In the genomic region with DNA sequence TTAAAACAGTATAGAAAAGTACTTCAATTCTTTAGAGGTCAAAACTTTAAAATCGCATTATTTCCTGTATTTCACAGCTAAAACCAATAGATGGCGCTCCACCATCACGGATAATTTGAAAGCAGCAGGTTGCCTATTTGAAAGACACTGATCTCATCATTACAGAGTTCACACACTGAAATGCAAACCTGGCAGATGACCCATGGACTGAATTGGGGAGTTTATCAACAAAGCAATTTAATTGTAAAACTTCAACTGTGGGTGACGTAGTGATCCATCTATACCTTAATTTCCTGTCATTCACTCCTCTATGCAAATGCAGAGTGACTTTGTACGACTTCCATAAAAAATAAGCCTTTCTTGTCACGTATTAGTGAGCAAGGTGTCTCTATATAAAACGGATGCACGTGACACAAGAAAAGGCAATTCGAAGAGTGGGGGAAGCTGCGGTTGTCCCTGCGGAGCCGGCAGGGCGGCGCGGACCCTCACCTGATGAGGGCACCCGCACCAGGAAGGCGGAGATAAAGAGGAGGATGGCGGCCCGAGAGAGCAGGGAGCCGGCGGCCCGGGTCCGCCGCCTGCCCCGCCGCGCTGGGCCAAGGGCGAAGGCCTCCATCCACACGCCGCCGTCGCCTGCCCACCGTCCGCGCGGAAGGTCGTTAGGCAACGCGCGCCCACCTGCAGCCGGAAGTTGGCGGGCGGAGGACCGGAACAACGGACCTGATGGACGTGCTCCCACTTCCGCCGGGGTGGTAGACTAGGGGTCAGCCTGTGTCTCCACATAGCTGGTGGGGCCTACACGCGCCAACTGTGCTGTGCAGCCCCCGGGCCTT, we compare ENCODE assay signal across 1 cellular context.
A peak's percentile ranks its signal among the peaks of the same experiment; 100 is the strongest.
TF ChIP-seq lines count a peak whose summit lies in the region.

Gene ZPBP, minus strand, starts transcription at position 668 of the 833 bp plus-strand sequence. Its CDS starts 52 bp downstream, at position 616.

TF ChIP-seq in GM12878, 131 proteins besides CTCF, POLR2A, EP300 and RAD21 (continues in another document):
- TF ChIP-seq TARDBP (IDR thresholded peaks at IDR 0.05; ENCODE audit: borderline replicate concordance) = no peak; the same call in 1 of the 2 replicates
- TF ChIP-seq PML (IDR thresholded peaks at IDR 0.05; ENCODE audit: low read length) = no peak
- TF ChIP-seq SUPT20H (IDR thresholded peaks at IDR 0.05; ENCODE audit: borderline replicate concordance, control insufficient read depth, low read depth, low read length) = no peak
- TF ChIP-seq, protein P1, sequence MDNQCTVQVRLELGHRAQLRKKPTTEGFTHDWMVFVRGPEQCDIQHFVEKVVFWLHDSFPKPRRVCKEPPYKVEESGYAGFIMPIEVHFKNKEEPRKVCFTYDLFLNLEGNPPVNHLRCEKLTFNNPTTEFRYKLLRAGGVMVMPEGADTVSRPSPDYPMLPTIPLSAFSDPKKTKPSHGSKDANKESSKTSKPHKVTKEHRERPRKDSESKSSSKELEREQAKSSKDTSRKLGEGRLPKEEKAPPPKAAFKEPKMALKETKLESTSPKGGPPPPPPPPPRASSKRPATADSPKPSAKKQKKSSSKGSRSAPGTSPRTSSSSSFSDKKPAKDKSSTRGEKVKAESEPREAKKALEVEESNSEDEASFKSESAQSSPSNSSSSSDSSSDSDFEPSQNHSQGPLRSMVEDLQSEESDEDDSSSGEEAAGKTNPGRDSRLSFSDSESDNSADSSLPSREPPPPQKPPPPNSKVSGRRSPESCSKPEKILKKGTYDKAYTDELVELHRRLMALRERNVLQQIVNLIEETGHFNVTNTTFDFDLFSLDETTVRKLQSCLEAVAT (IDR thresholded peaks at IDR 0.05) = no peak
- TF ChIP-seq KLF5 (IDR thresholded peaks at IDR 0.05; ENCODE audit: partially characterized antibody) = no peak
- no peak for TF ChIP-seq NBN (IDR thresholded peaks at IDR 0.05)
- TF ChIP-seq RELA (IDR thresholded peaks at IDR 0.05; ENCODE audit: borderline replicate concordance, partially characterized antibody) = no peak
- TF ChIP-seq FOS (IDR thresholded peaks at IDR 0.05; ENCODE audit: borderline replicate concordance, extremely low read depth, insufficient read length) = no peak
- TF ChIP-seq CBX5 (IDR thresholded peaks at IDR 0.05; ENCODE audit: low read depth) = peak; percentile 90
- no peak for TF ChIP-seq NR2C1 (IDR thresholded peaks at IDR 0.05)
- no peak for TF ChIP-seq HDAC2 (IDR thresholded peaks at IDR 0.05)
- no peak for TF ChIP-seq CHD2 (IDR thresholded peaks at IDR 0.05; ENCODE audit: borderline replicate concordance, low read depth, low read length)
- no peak for TF ChIP-seq STAT1 (conservative IDR thresholded peaks at IDR 0.05)
- no peak for TF ChIP-seq SUZ12 (IDR thresholded peaks at IDR 0.05; ENCODE audit: unreplicated experiment)
- no peak for TF ChIP-seq NFXL1 (IDR thresholded peaks at IDR 0.05; ENCODE audit: borderline replicate concordance)
- no peak for TF ChIP-seq SMARCA5 (IDR thresholded peaks at IDR 0.05)
- no peak for TF ChIP-seq BMI1 (IDR thresholded peaks at IDR 0.05; ENCODE audit: borderline replicate concordance)
- TF ChIP-seq PAX5 (IDR thresholded peaks at IDR 0.05; ENCODE audit: borderline replicate concordance, low read depth, low read length) = no peak
- TF ChIP-seq GABPA (IDR thresholded peaks at IDR 0.05; ENCODE audit: low read depth) = peak; percentile 96
- TF ChIP-seq SP1 (IDR thresholded peaks at IDR 0.05; ENCODE audit: low read depth, low read length) = no peak
- no peak for TF ChIP-seq CBX3 (IDR thresholded peaks at IDR 0.05; ENCODE audit: borderline replicate concordance, low read depth)
- TF ChIP-seq, protein P2, sequence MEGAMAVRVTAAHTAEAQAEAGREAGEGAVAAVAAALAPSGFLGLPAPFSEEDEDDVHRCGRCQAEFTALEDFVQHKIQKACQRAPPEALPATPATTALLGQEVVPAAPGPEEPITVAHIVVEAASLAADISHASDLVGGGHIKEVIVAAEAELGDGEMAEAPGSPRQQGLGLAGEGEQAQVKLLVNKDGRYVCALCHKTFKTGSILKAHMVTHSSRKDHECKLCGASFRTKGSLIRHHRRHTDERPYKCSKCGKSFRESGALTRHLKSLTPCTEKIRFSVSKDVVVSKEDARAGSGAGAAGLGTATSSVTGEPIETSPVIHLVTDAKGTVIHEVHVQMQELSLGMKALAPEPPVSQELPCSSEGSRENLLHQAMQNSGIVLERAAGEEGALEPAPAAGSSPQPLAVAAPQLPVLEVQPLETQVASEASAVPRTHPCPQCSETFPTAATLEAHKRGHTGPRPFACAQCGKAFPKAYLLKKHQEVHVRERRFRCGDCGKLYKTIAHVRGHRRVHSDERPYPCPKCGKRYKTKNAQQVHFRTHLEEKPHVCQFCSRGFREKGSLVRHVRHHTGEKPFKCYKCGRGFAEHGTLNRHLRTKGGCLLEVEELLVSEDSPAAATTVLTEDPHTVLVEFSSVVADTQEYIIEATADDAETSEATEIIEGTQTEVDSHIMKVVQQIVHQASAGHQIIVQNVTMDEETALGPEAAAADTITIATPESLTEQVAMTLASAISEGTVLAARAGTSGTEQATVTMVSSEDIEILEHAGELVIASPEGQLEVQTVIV (IDR thresholded peaks at IDR 0.05; ENCODE audit: borderline replicate concordance, partially characterized antibody) = no peak
- no peak for TF ChIP-seq ASH2L (IDR thresholded peaks at IDR 0.05; ENCODE audit: borderline replicate concordance, low read depth)
- no peak for TF ChIP-seq ZNF217 (IDR thresholded peaks at IDR 0.05)
- no peak for TF ChIP-seq BRCA1 (IDR thresholded peaks at IDR 0.05; ENCODE audit: low read depth, low read length)
- TF ChIP-seq ZZZ3 (IDR thresholded peaks at IDR 0.05; ENCODE audit: control insufficient read depth, insufficient read length, low read depth) = no peak
- no peak for TF ChIP-seq TBL1XR1 (IDR thresholded peaks at IDR 0.05; ENCODE audit: low read depth, low read length)
- peak in 1 of 2 experiments; percentile 78; a peak in 1 of 4 replicates for TF ChIP-seq SRF (IDR thresholded peaks at IDR 0.05; ENCODE audit: low read depth in 2 of 2, low read length in 2 of 2)
- no peak for TF ChIP-seq BCL3 (IDR thresholded peaks at IDR 0.05; ENCODE audit: borderline replicate concordance, insufficient read depth, low read depth, low read length, poor library complexity, severe bottlenecking)
- no peak for TF ChIP-seq NR2F1 (conservative IDR thresholded peaks at IDR 0.05)
- TF ChIP-seq, protein P3, sequence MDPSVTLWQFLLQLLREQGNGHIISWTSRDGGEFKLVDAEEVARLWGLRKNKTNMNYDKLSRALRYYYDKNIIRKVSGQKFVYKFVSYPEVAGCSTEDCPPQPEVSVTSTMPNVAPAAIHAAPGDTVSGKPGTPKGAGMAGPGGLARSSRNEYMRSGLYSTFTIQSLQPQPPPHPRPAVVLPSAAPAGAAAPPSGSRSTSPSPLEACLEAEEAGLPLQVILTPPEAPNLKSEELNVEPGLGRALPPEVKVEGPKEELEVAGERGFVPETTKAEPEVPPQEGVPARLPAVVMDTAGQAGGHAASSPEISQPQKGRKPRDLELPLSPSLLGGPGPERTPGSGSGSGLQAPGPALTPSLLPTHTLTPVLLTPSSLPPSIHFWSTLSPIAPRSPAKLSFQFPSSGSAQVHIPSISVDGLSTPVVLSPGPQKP (IDR thresholded peaks at IDR 0.05; ENCODE audit: low read depth, low read length) = no peak
- no peak for TF ChIP-seq USF2 (IDR thresholded peaks at IDR 0.05; ENCODE audit: borderline replicate concordance, low read depth, low read length)
- no peak for TF ChIP-seq KAT2A (conservative IDR thresholded peaks at IDR 0.05; ENCODE audit: control insufficient read depth, low read depth, low read length)
- no peak for TF ChIP-seq RELB (IDR thresholded peaks at IDR 0.05; ENCODE audit: low read depth)
- TF ChIP-seq TCF12 (IDR thresholded peaks at IDR 0.05; ENCODE audit: low read depth, low read length) = no peak
- no peak for TF ChIP-seq KDM1A (IDR thresholded peaks at IDR 0.05; ENCODE audit: borderline replicate concordance)
- TF ChIP-seq MEF2A (IDR thresholded peaks at IDR 0.05; ENCODE audit: insufficient read depth, low read depth, low read length) = no peak
- TF ChIP-seq, protein P4, sequence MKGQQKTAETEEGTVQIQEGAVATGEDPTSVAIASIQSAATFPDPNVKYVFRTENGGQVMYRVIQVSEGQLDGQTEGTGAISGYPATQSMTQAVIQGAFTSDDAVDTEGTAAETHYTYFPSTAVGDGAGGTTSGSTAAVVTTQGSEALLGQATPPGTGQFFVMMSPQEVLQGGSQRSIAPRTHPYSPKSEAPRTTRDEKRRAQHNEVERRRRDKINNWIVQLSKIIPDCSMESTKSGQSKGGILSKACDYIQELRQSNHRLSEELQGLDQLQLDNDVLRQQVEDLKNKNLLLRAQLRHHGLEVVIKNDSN (IDR thresholded peaks at IDR 0.05; ENCODE audit: borderline replicate concordance, extremely low read length, insufficient read depth, low read depth, low read length) = no peak
- TF ChIP-seq, protein P5, sequence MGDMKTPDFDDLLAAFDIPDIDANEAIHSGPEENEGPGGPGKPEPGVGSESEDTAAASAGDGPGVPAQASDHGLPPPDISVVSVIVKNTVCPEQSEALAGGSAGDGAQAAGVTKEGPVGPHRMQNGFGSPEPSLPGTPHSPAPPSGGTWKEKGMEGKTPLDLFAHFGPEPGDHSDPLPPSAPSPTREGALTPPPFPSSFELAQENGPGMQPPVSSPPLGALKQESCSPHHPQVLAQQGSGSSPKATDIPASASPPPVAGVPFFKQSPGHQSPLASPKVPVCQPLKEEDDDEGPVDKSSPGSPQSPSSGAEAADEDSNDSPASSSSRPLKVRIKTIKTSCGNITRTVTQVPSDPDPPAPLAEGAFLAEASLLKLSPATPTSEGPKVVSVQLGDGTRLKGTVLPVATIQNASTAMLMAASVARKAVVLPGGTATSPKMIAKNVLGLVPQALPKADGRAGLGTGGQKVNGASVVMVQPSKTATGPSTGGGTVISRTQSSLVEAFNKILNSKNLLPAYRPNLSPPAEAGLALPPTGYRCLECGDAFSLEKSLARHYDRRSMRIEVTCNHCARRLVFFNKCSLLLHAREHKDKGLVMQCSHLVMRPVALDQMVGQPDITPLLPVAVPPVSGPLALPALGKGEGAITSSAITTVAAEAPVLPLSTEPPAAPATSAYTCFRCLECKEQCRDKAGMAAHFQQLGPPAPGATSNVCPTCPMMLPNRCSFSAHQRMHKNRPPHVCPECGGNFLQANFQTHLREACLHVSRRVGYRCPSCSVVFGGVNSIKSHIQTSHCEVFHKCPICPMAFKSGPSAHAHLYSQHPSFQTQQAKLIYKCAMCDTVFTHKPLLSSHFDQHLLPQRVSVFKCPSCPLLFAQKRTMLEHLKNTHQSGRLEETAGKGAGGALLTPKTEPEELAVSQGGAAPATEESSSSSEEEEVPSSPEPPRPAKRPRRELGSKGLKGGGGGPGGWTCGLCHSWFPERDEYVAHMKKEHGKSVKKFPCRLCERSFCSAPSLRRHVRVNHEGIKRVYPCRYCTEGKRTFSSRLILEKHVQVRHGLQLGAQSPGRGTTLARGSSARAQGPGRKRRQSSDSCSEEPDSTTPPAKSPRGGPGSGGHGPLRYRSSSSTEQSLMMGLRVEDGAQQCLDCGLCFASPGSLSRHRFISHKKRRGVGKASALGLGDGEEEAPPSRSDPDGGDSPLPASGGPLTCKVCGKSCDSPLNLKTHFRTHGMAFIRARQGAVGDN (IDR thresholded peaks at IDR 0.05) = no peak
- no peak for TF ChIP-seq ESRRA (IDR thresholded peaks at IDR 0.05; ENCODE audit: low read length)
- TF ChIP-seq CREM (IDR thresholded peaks at IDR 0.05; ENCODE audit: low read depth) = peak; percentile 7; the same call in 1 of the 2 replicates
- no peak for TF ChIP-seq HCFC1 (IDR thresholded peaks at IDR 0.05; ENCODE audit: low read length)
- TF ChIP-seq PAX8 (IDR thresholded peaks at IDR 0.05) = no peak
- no peak for TF ChIP-seq TCF7 (IDR thresholded peaks at IDR 0.05; ENCODE audit: borderline replicate concordance)
- peak; percentile 25 to 79; a peak in 1 of 3 replicates for TF ChIP-seq EGR1 (IDR thresholded peaks at IDR 0.05; ENCODE audit: borderline replicate concordance in 1 of 2, low read depth in 2 of 2, low read length in 2 of 2)
- TF ChIP-seq CEBPB (IDR thresholded peaks at IDR 0.05; ENCODE audit: borderline replicate concordance in 1 of 2, low read depth in 2 of 2, low read length in 2 of 2) = no peak
- no peak for TF ChIP-seq JUND (IDR thresholded peaks at IDR 0.05; ENCODE audit: low read depth, low read length)
- TF ChIP-seq, protein P6, sequence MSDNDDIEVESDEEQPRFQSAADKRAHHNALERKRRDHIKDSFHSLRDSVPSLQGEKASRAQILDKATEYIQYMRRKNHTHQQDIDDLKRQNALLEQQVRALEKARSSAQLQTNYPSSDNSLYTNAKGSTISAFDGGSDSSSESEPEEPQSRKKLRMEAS (IDR thresholded peaks at IDR 0.05; ENCODE audit: low read depth, low read length) = no peak
- no peak for TF ChIP-seq SIN3A (IDR thresholded peaks at IDR 0.05; ENCODE audit: low read depth, low read length)
- no peak for TF ChIP-seq DPF2 (IDR thresholded peaks at IDR 0.05)
- no peak for TF ChIP-seq RFX5 (IDR thresholded peaks at IDR 0.05; ENCODE audit: low read depth, low read length)
- peak; percentile 62 for TF ChIP-seq ATF7 (IDR thresholded peaks at IDR 0.05; ENCODE audit: low read depth)
